ENCODE assay signal across 8 cellular contexts in genomic region chr18:26254808-26255207, GRCh38. TPM values are rescaled to one million over a fixed set of nuclear protein-coding genes. Genes with fewer than 3 reads are reported as not detected.
A peak's percentile ranks its signal among the peaks of the same experiment; 100 is the strongest.
DNase-seq lines count a peak whose midpoint lies in the region; ATAC-seq and TF ChIP-seq lines count a peak whose summit lies in the region.
"Not testable (repeated sequence)": the region's sequence is repeated elsewhere in the genome, so short reads cannot be mapped to it uniquely, and the experiment has no call there.

No MANE protein-coding gene starts in this region.

- H3K27me3 Mint-ChIP-seq in memory B cell, result not testable (repeated sequence)

- H3K36me3 Mint-ChIP-seq in memory B cell, result not testable (repeated sequence)

- H3K36me3 ChIP-seq in Karpas-422 (ENCODE audit: insufficient read depth, low read length), result peaks cover 12% of the 10 kb centered on the region

- H3K4me2 ChIP-seq in Karpas-422 (ENCODE audit: low read depth, low read length, poor library complexity, severe bottlenecking), result peak overlapping the region; percentile 60

- not testable (repeated sequence) for H2AFZ ChIP-seq in Karpas-422 (ENCODE audit: low read length)

- peak overlapping the region; percentile 23; the same call in 1 of the 2 replicates for H3K9ac ChIP-seq in Karpas-422 (ENCODE audit: low read length)

- 0 out of 3 replicates have a peak, but pooled peaks have one; percentile 7 for TF ChIP-seq CTCF in GM12872 (IDR thresholded peaks at IDR 0.05; ENCODE audit: insufficient read depth, low read depth, low read length)
- not testable (repeated sequence) for TF ChIP-seq CTCF in cardiac fibroblast (IDR thresholded peaks at IDR 0.05; ENCODE audit: low read depth, low read length)

- peak overlapping the region; percentile 90 for H3K27ac Mint-ChIP-seq in memory B cell

- peak; percentile 48 for ATAC-seq in GM18867 (IDR thresholded peaks at IDR 0.05; ENCODE audit: unreplicated experiment)
- ATAC-seq in GM21515 (IDR thresholded peaks at IDR 0.05; ENCODE audit: unreplicated experiment), result peak; percentile 42
- ATAC-seq in HG02885 (IDR thresholded peaks at IDR 0.05; ENCODE audit: poor library complexity, unreplicated experiment), result peak; percentile 62
- peak; percentile 31 for ATAC-seq in memory B cell (ENCODE audit: low read depth)

- not testable (repeated sequence) for H3K9me3 ChIP-seq in Karpas-422 (ENCODE audit: low read length)

- not testable (repeated sequence) for H3K27me3 ChIP-seq in Karpas-422 (ENCODE audit: low read length)

- H3K4me1 Mint-ChIP-seq in memory B cell, result peaks cover 28% of the 10 kb centered on the region

- H3K79me2 ChIP-seq in Karpas-422 (ENCODE audit: low read length), result peaks cover 93% of the 10 kb centered on the region

- peak overlapping the region; percentile 32 for H3K4me3 Mint-ChIP-seq in memory B cell

- peak overlapping the region; percentile 80 for H3K27ac ChIP-seq in Karpas-422 (ENCODE audit: low read length)

- peak; percentile 69 for DNase-seq in Karpas-422
- DNase-seq in SK-MEL-5 (ENCODE audit: low read depth, low spot score), result peak; percentile 19
- DNase-seq in cardiac fibroblast (ENCODE audit: low read depth in 2 of 2), result peak; percentile 23 to 40
- peak in 1 of 2 donors; percentile 5 for DNase-seq in memory B cell (ENCODE audit: low spot score in 2 of 2)

- in situ Hi-C loops in SK-MEL-5 (cut with HindIII; ENCODE audit: low pct_unique_long_range_greater_than_20kb, low sequenced_read_pairs), result not testable (repeated sequence)

- peaks cover 71% of the 10 kb centered on the region for H3K4me1 ChIP-seq in Karpas-422 (ENCODE audit: low read length)

- not testable (repeated sequence) for H3K4me3 ChIP-seq in Karpas-422 (ENCODE audit: low read length); cardiac fibroblast (replicated peaks in 1 of 2; ENCODE audit: low read depth in 2 of 2, low read length in 2 of 2)

- not testable (repeated sequence) for H3K9me2 ChIP-seq in Karpas-422 (replicated peaks; ENCODE audit: insufficient read depth, low read length)

- H3K9me3 Mint-ChIP-seq in memory B cell, result not testable (repeated sequence)

- H4K20me1 ChIP-seq in Karpas-422 (ENCODE audit: insufficient read depth, low read depth, low read length), result not testable (repeated sequence)

RNA-seq across cellular contexts. Expression of gene TAF4B, which starts 28.6 kb away (rescaled TPM):
- total RNA-seq in Karpas-422 (2014; rRNA removed; shearing (Covaris generic); ENCODE audit: low replicate concordance), result 66.8 and 71.1 TPM in 2 replicates
- total RNA-seq in SK-MEL-5 (2014; rRNA removed; shearing (Covaris generic)), result 13.2 and 14.1 TPM in 2 replicates
- 9.0 and 11.8 TPM in 2 replicates for polyA plus RNA-seq in SK-MEL-5 (2015; cell fraction: cytosol; rRNA removed)
- polyA plus RNA-seq in SK-MEL-5 (2015; cell fraction: nucleus; rRNA removed), result 8.4 and 8.6 TPM in 2 replicates
